8 cellular contexts compared by ENCODE assay signal in genomic region chr11:82718307-82718706, GRCh38. TPM values are rescaled to one million over a fixed set of nuclear protein-coding genes. Genes with fewer than 3 reads are reported as not detected.
DNase-seq lines count a peak whose midpoint lies in the region; ATAC-seq and TF ChIP-seq lines count a peak whose summit lies in the region.

No MANE protein-coding gene starts in this region.

- no peaks in the 10 kb centered on the region for H3K9me3 ChIP-seq in breast epithelium

- no peaks in the 10 kb centered on the region for H3K27me3 ChIP-seq in breast epithelium
- no peaks in the 10 kb centered on the region for H3K27me3 ChIP-seq in kidney epithelial cell (ENCODE audit: control insufficient read depth, insufficient read depth, low read length)

- peak; percentile 61 for ATAC-seq in HG03103 (IDR thresholded peaks at IDR 0.05; ENCODE audit: low read depth, unreplicated experiment)

- peak in 2 of 3 donors; percentile 74 to 76 for TF ChIP-seq CTCF in breast epithelium (IDR thresholded peaks at IDR 0.05)
- peak; percentile 73 for TF ChIP-seq CTCF in kidney epithelial cell (IDR thresholded peaks at IDR 0.05; ENCODE audit: insufficient read depth, low read length, poor library complexity, severe bottlenecking)

- TF ChIP-seq POLR2A in breast epithelium (IDR thresholded peaks at IDR 0.05) = no peak

- H3K4me1 ChIP-seq in breast epithelium = no peaks in the 10 kb centered on the region

- H3K4me3 ChIP-seq in breast epithelium (no peak overlapping the region), kidney epithelial cell (ENCODE audit: low read depth, low read length) (no peak overlapping the region)

- no peak overlapping the region for H3K27ac ChIP-seq in breast epithelium
- peak overlapping the region; percentile 53 for H3K27ac ChIP-seq in temporal lobe (ENCODE audit: low read depth, low read length)

- peak; percentile 54 for DNase-seq in A172 (ENCODE audit: low spot score)
- DNase-seq in GF-D8 (lab: John Stamatoyannopoulos, UW) = peak; percentile 8
- peak; percentile 30 for DNase-seq in NCI-H82 treated with DMSO at 0.1 percent for 48 hours (lab: John Stamatoyannopoulos, UW; ENCODE audit: unreplicated experiment)
- DNase-seq in breast epithelium (ENCODE audit: low spot score in 2 of 2) = peak in 1 of 2 donors; percentile 35
- DNase-seq in kidney epithelial cell (ENCODE audit: low read depth) = no peak
- no peak for DNase-seq in NCI-H2107 treated with DMSO at 0.1 percent for 48 hours (lab: John Stamatoyannopoulos, UW; ENCODE audit: unreplicated experiment)

- H3K36me3 ChIP-seq in breast epithelium (no peaks in the 10 kb centered on the region), kidney epithelial cell (ENCODE audit: control insufficient read depth, insufficient read depth, low read length) (no peaks in the 10 kb centered on the region)

- intact Hi-C loops in breast epithelium (cut with DNase I; ENCODE audit: low total_unique reads) = no loop called here

RNA-seq across cellular contexts. Expression of gene FAM181B, which starts 15.4 kb away (rescaled TPM):
- not detected in 2 replicates for total RNA-seq in A172 (2014; rRNA removed; shearing (Covaris generic))
- under 1 TPM; 0.16 to 0.33 (median 0.29) TPM for total RNA-seq in breast epithelium
- total RNA-seq in kidney epithelial cell = 0.38 and 0.48 TPM in 2 replicates
- total RNA-seq in temporal lobe = 10.3 TPM

Comparison
In these comparisons a context has a peak if more than half of its experiments do, and no peak if none do; other contexts are left out.
1. DNase-seq: peak in A172 (single experiment), GF-D8 (single experiment) and NCI-H82 treated with DMSO at 0.1 percent for 48 hours (single experiment); none in kidney epithelial cell (single experiment) and NCI-H2107 treated with DMSO at 0.1 percent for 48 hours (single experiment).